ENCODE assay signal across 11 cellular contexts in genomic region chrX:64842492-64842891, GRCh38.
A peak's percentile ranks its signal among the peaks of the same experiment; 100 is the strongest.
DNase-seq lines count a peak whose midpoint lies in the region; ATAC-seq and TF ChIP-seq lines count a peak whose summit lies in the region.
"Had no signal": no experiment of that assay in that cellular context is flagged by ENCODE, and none has a peak within 500 bp of the region (broad histone marks: within the 10 kb centered on the region; RNA-seq: fewer than 3 reads in every experiment).

No MANE protein-coding gene starts in this region.

- peaks cover 25% of the 10 kb centered on the region for H3K4me1 ChIP-seq in CD8-positive, alpha-beta T cell (ENCODE audit: insufficient read depth, low read length)
- H3K4me1 ChIP-seq in right cardiac atrium (ENCODE audit: control insufficient read depth, insufficient read depth, low read length): no peaks in the 10 kb centered on the region
- H3K4me1 ChIP-seq: esophagus squamous epithelium had no signal

- peak; percentile 42 for ATAC-seq in CD8-positive, alpha-beta T cell
- peak; percentile 90 for ATAC-seq in GM19328 (IDR thresholded peaks at IDR 0.05; ENCODE audit: unreplicated experiment)
- peak; percentile 72 for ATAC-seq in HG03342 (IDR thresholded peaks at IDR 0.05; ENCODE audit: unreplicated experiment)
- no peak for ATAC-seq in Right ventricle myocardium superior (ENCODE audit: poor library complexity)
- ATAC-seq in right cardiac atrium: no peak
- ATAC-seq: Panc1 had no signal

- no peak for TF ChIP-seq CTCF in CD8-positive, alpha-beta T cell (IDR thresholded peaks at IDR 0.05)

- POLR2A ChIA-PET in CD8-positive, alpha-beta T cell (lab: Charles Lee): no interaction called here

- peak in 2 of 7 experiments; percentile 20 to 61 for DNase-seq in CD8-positive, alpha-beta T cell
- DNase-seq in activated T-helper 2 cell treated with anti-CD3 and anti-CD28 coated beads, Interferon-gamma antibody, Interleukin-2, Interleukin-4, amounts not matched to agents 10 μg/mL and 5 μg/mL and 100 μg/mL, durations not matched to agents 14 hours and 24 hours and 36 hours (ENCODE audit: low spot score): peak; percentile 8
- no peak for DNase-seq in caudate nucleus (lab: John Stamatoyannopoulos, UW)
- DNase-seq in AG20443 (ENCODE audit: low spot score): no peak
- no peak for DNase-seq in Right ventricle myocardium superior
- DNase-seq in right cardiac atrium: no peak
- DNase-seq: esophagus squamous epithelium, NCI-H2029 had no signal

- peak overlapping the region; percentile 88 for H3K27ac Mint-ChIP-seq in CD8-positive, alpha-beta T cell
- peak overlapping the region; percentile 77 for H3K27ac Mint-ChIP-seq in activated T-helper 2 cell treated with anti-CD3 and anti-CD28 coated beads, Interferon-gamma antibody, Interleukin-2, Interleukin-4, amounts not matched to agents 10 μg/mL and 5 μg/mL and 100 μg/mL, durations not matched to agents 14 hours and 24 hours and 36 hours

- no peaks in the 10 kb centered on the region for H3K36me3 ChIP-seq in CD8-positive, alpha-beta T cell (ENCODE audit: insufficient read depth, low read length)
- H3K36me3 ChIP-seq: esophagus squamous epithelium had no signal

- H3K4me3 Mint-ChIP-seq in CD8-positive, alpha-beta T cell: peak overlapping the region; percentile 15
- no peak overlapping the region for H3K4me3 Mint-ChIP-seq in activated T-helper 2 cell treated with anti-CD3 and anti-CD28 coated beads, Interferon-gamma antibody, Interleukin-2, Interleukin-4, amounts not matched to agents 10 μg/mL and 5 μg/mL and 100 μg/mL, durations not matched to agents 14 hours and 24 hours and 36 hours (ENCODE audit: low read depth)

- intact Hi-C loops in CD8-positive, alpha-beta T cell (cut with DNase I, micrococcal nuclease): no loop called here
- intact Hi-C loops in activated T-helper 2 cell treated with anti-CD3 and anti-CD28 coated beads, Interferon-gamma antibody, Interleukin-2, Interleukin-4, amounts not matched to agents 10 μg/mL and 5 μg/mL and 100 μg/mL, durations not matched to agents 14 hours and 24 hours and 36 hours (cut with micrococcal nuclease): no loop called here
- intact Hi-C loops in Right ventricle myocardium superior (cut with DNase I): no loop called here
- intact Hi-C loops in right cardiac atrium (cut with DNase I): no loop called here

- CTCF ChIA-PET in CD8-positive, alpha-beta T cell (lab: Charles Lee): no interaction called here

- no peaks in the 10 kb centered on the region for H3K27me3 Mint-ChIP-seq in CD8-positive, alpha-beta T cell (ENCODE audit: low read depth)
- H3K27me3 Mint-ChIP-seq in activated T-helper 2 cell treated with anti-CD3 and anti-CD28 coated beads, Interferon-gamma antibody, Interleukin-2, Interleukin-4, amounts not matched to agents 10 μg/mL and 5 μg/mL and 100 μg/mL, durations not matched to agents 14 hours and 24 hours and 36 hours (ENCODE audit: low read depth): no peaks in the 10 kb centered on the region

- WGBS in right cardiac atrium: 85% methylated on average over 4 of the region's 4 CpGs

- peaks cover 8% of the 10 kb centered on the region for H3K9me3 Mint-ChIP-seq in CD8-positive, alpha-beta T cell
- H3K9me3 Mint-ChIP-seq in activated T-helper 2 cell treated with anti-CD3 and anti-CD28 coated beads, Interferon-gamma antibody, Interleukin-2, Interleukin-4, amounts not matched to agents 10 μg/mL and 5 μg/mL and 100 μg/mL, durations not matched to agents 14 hours and 24 hours and 36 hours: peaks cover 13% of the 10 kb centered on the region

- peak overlapping the region; percentile 34 for H3K27ac ChIP-seq in CD8-positive, alpha-beta T cell (ENCODE audit: low read depth, low read length)
- H3K27ac ChIP-seq in caudate nucleus (ENCODE audit: low read depth, low read length) (no peak overlapping the region), right cardiac atrium (ENCODE audit: low read length) (no peak overlapping the region)
- H3K27ac ChIP-seq: esophagus squamous epithelium had no signal

- H3K36me3 Mint-ChIP-seq in CD8-positive, alpha-beta T cell: peaks cover 31% of the 10 kb centered on the region
- peaks cover 45% of the 10 kb centered on the region for H3K36me3 Mint-ChIP-seq in activated T-helper 2 cell treated with anti-CD3 and anti-CD28 coated beads, Interferon-gamma antibody, Interleukin-2, Interleukin-4, amounts not matched to agents 10 μg/mL and 5 μg/mL and 100 μg/mL, durations not matched to agents 14 hours and 24 hours and 36 hours (ENCODE audit: low read depth)

- no peak overlapping the region for H3K4me3 ChIP-seq in CD8-positive, alpha-beta T cell (ENCODE audit: low read depth, low read length)
- H3K4me3 ChIP-seq in right cardiac atrium (ENCODE audit: low read length): no peak overlapping the region
- H3K4me3 ChIP-seq: esophagus squamous epithelium had no signal

- no peaks in the 10 kb centered on the region for H3K27me3 ChIP-seq in CD8-positive, alpha-beta T cell (ENCODE audit: insufficient read depth, low read length)
- H3K27me3 ChIP-seq in right cardiac atrium (ENCODE audit: control insufficient read depth, insufficient read depth): no peaks in the 10 kb centered on the region
- H3K27me3 ChIP-seq: esophagus squamous epithelium had no signal

- peaks cover 3% of the 10 kb centered on the region for H3K9me3 ChIP-seq in CD8-positive, alpha-beta T cell (ENCODE audit: low read length)
- no peaks in the 10 kb centered on the region for H3K9me3 ChIP-seq in right cardiac atrium (ENCODE audit: control insufficient read depth, low read length)
- H3K9me3 ChIP-seq: esophagus squamous epithelium had no signal

- peaks cover 30% of the 10 kb centered on the region for H3K4me1 Mint-ChIP-seq in CD8-positive, alpha-beta T cell (ENCODE audit: low read depth)
- peaks cover 25% of the 10 kb centered on the region for H3K4me1 Mint-ChIP-seq in activated T-helper 2 cell treated with anti-CD3 and anti-CD28 coated beads, Interferon-gamma antibody, Interleukin-2, Interleukin-4, amounts not matched to agents 10 μg/mL and 5 μg/mL and 100 μg/mL, durations not matched to agents 14 hours and 24 hours and 36 hours (ENCODE audit: low read depth)

Comparison
In these comparisons a context has a peak if more than half of its experiments do, and no peak if none do; other contexts are left out.
1. ATAC-seq: peak in CD8-positive, alpha-beta T cell (single experiment), GM19328 (single experiment) and HG03342 (single experiment); none in Right ventricle myocardium superior (single experiment) and right cardiac atrium (0 of 2).